Comparison of ENCODE assay signal across 8 cellular contexts in the genomic region with DNA sequence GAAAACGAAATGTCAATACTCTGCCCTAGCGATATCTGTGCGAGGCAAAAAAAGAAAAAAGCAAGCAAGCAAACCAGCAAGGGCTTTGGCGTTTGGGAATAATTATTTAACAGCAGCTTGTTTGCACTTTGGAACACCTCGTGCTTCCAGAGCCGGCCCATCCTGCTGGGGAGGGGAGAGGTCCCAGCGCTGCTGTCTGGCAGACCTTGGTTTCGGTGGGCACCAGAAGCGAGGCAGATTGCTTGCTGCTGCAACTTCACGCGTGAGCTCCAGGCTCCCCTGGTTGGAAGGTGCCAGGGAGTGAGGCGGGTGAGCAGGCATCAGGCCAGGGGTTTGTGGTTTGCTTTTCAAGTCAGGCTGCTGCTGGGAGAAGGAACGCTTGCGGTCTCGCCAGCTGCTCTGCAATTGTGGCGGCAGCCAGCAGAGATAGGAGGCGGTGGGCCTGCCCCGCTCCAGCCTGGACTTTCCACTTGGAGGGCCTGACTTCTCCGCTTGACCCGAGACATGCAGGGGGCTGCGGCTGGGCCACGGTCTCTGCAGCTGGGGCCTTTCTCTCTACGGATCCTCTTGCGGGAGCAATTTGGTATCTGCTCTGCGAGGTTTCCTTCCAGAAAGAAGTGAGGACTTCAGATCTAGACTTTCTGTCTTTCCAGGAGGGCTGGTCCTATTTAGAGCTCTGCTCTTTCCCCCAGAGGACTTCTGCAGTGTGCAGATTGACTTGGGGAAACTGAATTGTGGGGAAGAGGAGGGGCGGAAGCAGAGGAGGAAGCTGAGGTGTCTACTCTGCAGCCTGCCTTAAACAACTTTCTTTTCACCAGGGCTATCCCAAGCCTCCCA.
A peak's percentile ranks its signal among the peaks of the same experiment; 100 is the strongest.
DNase-seq lines count a peak whose midpoint lies in the region; ATAC-seq and TF ChIP-seq lines count a peak whose summit lies in the region.

No MANE protein-coding gene starts in this region.

- intact Hi-C loops in esophagus muscularis mucosa (cut with DNase I) (no loop called here), upper lobe of right lung (cut with DNase I) (no loop called here)

- H3K9me3 ChIP-seq in esophagus muscularis mucosa (no peaks in the 10 kb centered on the region), upper lobe of right lung (no peaks in the 10 kb centered on the region)

- no peak for TF ChIP-seq POLR2A in esophagus muscularis mucosa (IDR thresholded peaks at IDR 0.05; ENCODE audit: low read depth)

- H3K27ac Mint-ChIP-seq in nephron, result peak overlapping the region; percentile 92 to 99 (median 97)

- H3K4me3 Mint-ChIP-seq in nephron, result peak overlapping the region; percentile 39 to 74 (median 58)

- H3K36me3 Mint-ChIP-seq in nephron (ENCODE audit: low read depth), result peaks cover 25% of the 10 kb centered on the region

- H3K27ac ChIP-seq in esophagus muscularis mucosa (replicated peaks in 1 of 4), result peak overlapping the region; percentile 16 to 67 (median 58)
- H3K27ac ChIP-seq in upper lobe of right lung, result peak overlapping the region; percentile 32

- TF ChIP-seq EP300 in esophagus muscularis mucosa (IDR thresholded peaks at IDR 0.05), result no peak

- H3K9me3 Mint-ChIP-seq in nephron, result no peaks in the 10 kb centered on the region

- peak overlapping the region; percentile 35 to 49 (median 45) for H3K4me3 ChIP-seq in esophagus muscularis mucosa
- peak overlapping the region; percentile 38 for H3K4me3 ChIP-seq in upper lobe of right lung

- DNase-seq in AG08396 (ENCODE audit: low spot score) (peak; percentile 83), NCI-H510A treated with DMSO at 0.1 percent for 48 hours (lab: John Stamatoyannopoulos, UW) (peak; percentile 34), activated T-cell treated with anti-CD3 and anti-CD28 coated beads for 48 hours (ENCODE audit: low read depth) (peak; percentile 12), esophagus muscularis mucosa (ENCODE audit: extremely low spot score) (no peak), upper lobe of right lung (peak; percentile 85)

- peaks cover 0 to 4% (median 1%) of the 10 kb centered on the region in 4 donors for H3K36me3 ChIP-seq in esophagus muscularis mucosa
- no peaks in the 10 kb centered on the region for H3K36me3 ChIP-seq in upper lobe of right lung

- ATAC-seq in GM21529 (IDR thresholded peaks at IDR 0.05; ENCODE audit: unreplicated experiment) (peak; percentile 39), upper lobe of right lung (peak; percentile 84), HG03565 (IDR thresholded peaks at IDR 0.05; ENCODE audit: unreplicated experiment) (no peak)

- 56% methylated on average over 9 of the region's 26 CpGs for WGBS in esophagus muscularis mucosa

- no peaks in the 10 kb centered on the region for H3K27me3 Mint-ChIP-seq in nephron (ENCODE audit: low read depth)

- TF ChIP-seq CTCF in esophagus muscularis mucosa (IDR thresholded peaks at IDR 0.05), result no peak
- TF ChIP-seq CTCF in nephron (IDR thresholded peaks at IDR 0.05; ENCODE audit: unreplicated experiment in 3 of 3), result no peak
- no peak for TF ChIP-seq CTCF in upper lobe of right lung (IDR thresholded peaks at IDR 0.05)

- H3K4me1 ChIP-seq in esophagus muscularis mucosa, result peaks cover 6 to 39% (median 28%) of the 10 kb centered on the region in 4 donors
- H3K4me1 ChIP-seq in upper lobe of right lung, result peaks cover 34% of the 10 kb centered on the region

- H3K27me3 ChIP-seq in esophagus muscularis mucosa (no peaks in the 10 kb centered on the region), upper lobe of right lung (no peaks in the 10 kb centered on the region)

- peaks cover 65% of the 10 kb centered on the region for H3K4me1 Mint-ChIP-seq in nephron
